8 cellular contexts compared by ENCODE assay signal in genomic region chr1:151327223-151327902, GRCh38. TPM values are rescaled to one million over a fixed set of nuclear protein-coding genes. Genes with fewer than 3 reads are reported as not detected.
A peak's percentile ranks its signal among the peaks of the same experiment; 100 is the strongest.
DNase-seq lines count a peak whose midpoint lies in the region; ATAC-seq and TF ChIP-seq lines count a peak whose summit lies in the region.

Gene PI4KB (minus strand): TSS chr1:151327416. CDS start chr1:151316481, 10,935 bp downstream.

- peaks cover 22% of the 10 kb centered on the region for H3K4me1 ChIP-seq in osteoblast (ENCODE audit: insufficient read depth, low read length)
- peaks cover 18% of the 10 kb centered on the region for H3K4me1 ChIP-seq in testis

- peak within 1 kb of the TSS; percentile 99 for H2AFZ ChIP-seq in osteoblast (ENCODE audit: low read length)

- TF ChIP-seq CTCF in osteoblast (IDR thresholded peaks at IDR 0.05; ENCODE audit: extremely low read depth, low read depth, low read length): no peak
- TF ChIP-seq CTCF in testis (IDR thresholded peaks at IDR 0.05): no peak

- H3K27me3 ChIP-seq in osteoblast (ENCODE audit: insufficient read depth, low read length) (no peaks in the 10 kb centered on the region), testis (no peaks in the 10 kb centered on the region)

- H3K4me2 ChIP-seq in osteoblast (ENCODE audit: insufficient read depth, low read length): peak within 1 kb of the TSS; percentile 87

- DNase-seq in GM04503 (ENCODE audit: low read depth) (peak; percentile 92), NCI-H1436 (lab: John Stamatoyannopoulos, UW) (peak; percentile 98), SW480 (ENCODE audit: low spot score) (peak; percentile 97), head of caudate nucleus (peak; percentile 69 to 97 (median 92)), osteoblast (ENCODE audit: insufficient read length, low spot score, missing footprints) (peak; percentile 98), testis (peak; percentile 97)
- peak; percentile 79 for DNase-seq in activated naive CD8-positive, alpha-beta T cell treated with anti-CD3 and anti-CD28 coated beads, Interleukin-2, amount 50 U/mL, for 16 hours (ENCODE audit: low read depth, low spot score)

- H3K9me3 ChIP-seq in osteoblast (ENCODE audit: low read depth, low read length) (no peaks in the 10 kb centered on the region), testis (no peaks in the 10 kb centered on the region)

- TF ChIP-seq POLR2A in testis (IDR thresholded peaks at IDR 0.05): no peak

- peaks cover 18% of the 10 kb centered on the region for H4K20me1 ChIP-seq in osteoblast (ENCODE audit: insufficient read depth, low read length)

- peak within 1 kb of the TSS; percentile 93 for H3K27ac ChIP-seq in osteoblast (ENCODE audit: low read depth, low read length)
- H3K27ac ChIP-seq in testis: peak within 1 kb of the TSS; percentile 83 to 95

- WGBS in testis, 2 donors: 1% methylated on average over 33 to 40 of the region's 40 CpGs

- H3K36me3 ChIP-seq in osteoblast (ENCODE audit: insufficient read depth, low read length): peaks cover 28% of the 10 kb centered on the region
- H3K36me3 ChIP-seq in testis (ENCODE audit: low read depth, missing control alignments): no peaks in the 10 kb centered on the region

- H3K79me2 ChIP-seq in osteoblast (ENCODE audit: insufficient read depth, low read length): peaks cover 44% of the 10 kb centered on the region

- ATAC-seq in HG02642 (IDR thresholded peaks at IDR 0.05; ENCODE audit: poor library complexity, unreplicated experiment): peak; percentile 83

- peak within 1 kb of the TSS; percentile 69 for H3K4me3 ChIP-seq in osteoblast (ENCODE audit: insufficient read depth, low read length)
- H3K4me3 ChIP-seq in testis: peak within 1 kb of the TSS; percentile 80 to 94

- intact Hi-C loops in head of caudate nucleus (cut with DNase I) (no loop called here), testis (cut with DNase I; ENCODE audit: low total_unique reads) (no loop called here)

RNA-seq across cellular contexts. Expression of gene PI4KB, which starts in this region (rescaled TPM):
- total RNA-seq in osteoblast: 43.3 and 43.8 TPM in 2 replicates
- total RNA-seq in testis: 100 to 1,000 TPM in 1 of 2 donors, 10 to 100 TPM in 1; 87.9 to 103 TPM
- polyA plus RNA-seq in testis (ENCODE audit: insufficient read depth, low read depth, low replicate concordance): 86.8 TPM

Comparison
In these comparisons a context has a peak if more than half of its experiments do, and no peak if none do; other contexts are left out.
1. Peak in every context shown above with its lines: DNase-seq, ATAC-seq, H3K4me3 ChIP-seq and H3K27ac ChIP-seq.